16 cellular contexts compared by ENCODE assay signal in the genomic region with DNA sequence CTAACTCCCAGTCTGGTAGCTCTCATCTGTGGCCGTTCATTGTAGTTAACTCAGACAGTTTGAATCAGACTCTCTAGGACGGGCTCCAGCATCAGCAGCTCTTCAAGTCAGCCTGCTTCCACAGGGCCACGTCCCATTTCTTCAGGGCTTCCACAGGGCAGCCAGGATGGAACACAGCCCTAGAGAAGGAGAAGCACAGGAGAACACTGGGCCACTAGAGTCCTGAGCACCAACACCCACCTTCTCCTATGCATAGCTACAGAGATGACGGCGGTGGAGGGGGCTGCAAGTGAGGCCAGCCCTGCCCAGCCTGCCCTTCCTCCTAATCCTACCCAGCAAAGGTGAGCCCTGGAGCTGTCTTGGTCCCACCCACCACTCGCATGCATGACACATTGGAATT. TPM values are rescaled to one million over a fixed set of nuclear protein-coding genes. Genes with fewer than 3 reads are reported as not detected.
DNase-seq lines count a peak whose midpoint lies in the region; ATAC-seq and TF ChIP-seq lines count a peak whose summit lies in the region.
"Had no signal": no experiment of that assay in that cellular context is flagged by ENCODE, and none has a peak within 500 bp of the region (broad histone marks: within the 10 kb centered on the region; RNA-seq: fewer than 3 reads in every experiment).

No MANE protein-coding gene starts in this region.

- H2BK12ac ChIP-seq in neuronal stem cell (ENCODE audit: low read length) = peak overlapping the region; percentile 80

- H3K4me3 ChIP-seq in right atrium auricular region (no peak overlapping the region), neuronal stem cell (ENCODE audit: low read length in 2 of 2) (no peak overlapping the region)
- H3K4me3 ChIP-seq: A549, BLaER1 had no signal

- H3K4ac ChIP-seq in neuronal stem cell (ENCODE audit: low read length) = no peak overlapping the region

- no peaks in the 10 kb centered on the region for H3K36me3 ChIP-seq in right atrium auricular region
- no peaks in the 10 kb centered on the region for H3K36me3 ChIP-seq in neuronal stem cell (replicated peaks in 1 of 2; ENCODE audit: control insufficient read depth in 2 of 2, insufficient read depth in 2 of 2, low read length in 2 of 2)
- H3K36me3 ChIP-seq: BLaER1 had no signal

- DNase-seq in right atrium auricular region (ENCODE audit: low spot score) (peak; percentile 43), Right ventricle myocardium inferior (ENCODE audit: missing footprints) (no peak), HEK293T (ENCODE audit: extremely low spot score) (peak; percentile 2), neuronal stem cell (ENCODE audit: low spot score) (no peak), head of caudate nucleus (no peak)
- DNase-seq: AML-193; Calu3; CD8-positive, alpha-beta memory T cell; DMS 273 treated with DMSO at 0.1 percent for 48 hours; DMS79; KBM-7 had no signal

- H3K9ac ChIP-seq in neuronal stem cell (ENCODE audit: low read depth, low read length, poor library complexity) = no peak overlapping the region
- H3K9ac ChIP-seq: BLaER1 had no signal

- no peak overlapping the region for H3K27ac ChIP-seq in right atrium auricular region
- no peak overlapping the region for H3K27ac ChIP-seq in neuronal stem cell (replicated peaks; ENCODE audit: low read length)
- H3K27ac ChIP-seq: A549, BLaER1 had no signal

- no peaks in the 10 kb centered on the region for H3K79me1 ChIP-seq in neuronal stem cell (ENCODE audit: low read depth, low read length)

- H2BK5ac ChIP-seq in neuronal stem cell (ENCODE audit: low read length) = peak overlapping the region; percentile 43

- H3K9me3 ChIP-seq in right atrium auricular region = no peaks in the 10 kb centered on the region
- no peaks in the 10 kb centered on the region for H3K9me3 ChIP-seq in neuronal stem cell (replicated peaks in 1 of 2; ENCODE audit: control insufficient read depth in 2 of 2, insufficient read depth in 1 of 2, low read depth in 1 of 2, low read length in 2 of 2)
- H3K9me3 ChIP-seq: A549, BLaER1 had no signal

- no peak overlapping the region for H3K4me2 ChIP-seq in neuronal stem cell (ENCODE audit: insufficient read depth, low read length, poor library complexity, severe bottlenecking)
- H3K4me2 ChIP-seq: A549, BLaER1 had no signal

- no peak overlapping the region for H3K14ac ChIP-seq in neuronal stem cell (ENCODE audit: low read length)

- no peak overlapping the region for H4K8ac ChIP-seq in neuronal stem cell (ENCODE audit: low read depth, low read length)

- peak overlapping the region; percentile 70 for H2AK5ac ChIP-seq in neuronal stem cell (ENCODE audit: low read depth, low read length)

- H4K91ac ChIP-seq in neuronal stem cell (ENCODE audit: low read depth, low read length, poor library complexity) = peak overlapping the region; percentile 27

- no CpG with 5 or more reads among the region's 6 CpGs for WGBS in neuronal stem cell (ENCODE audit: extremely low coverage in 2 of 2, insufficient read length in 2 of 2, insufficient replicate concordance in 1 of 2), 2 donors

- peak overlapping the region; percentile 68 for H3K18ac ChIP-seq in neuronal stem cell (ENCODE audit: low read length)

- CTCF ChIA-PET in HEK293T (lab: Yijun Ruan, JAX) = no interaction called here

- H3K23ac ChIP-seq in neuronal stem cell (ENCODE audit: low read depth, low read length, poor library complexity) = peak overlapping the region; percentile 62

- peaks cover 0 to 8% of the 10 kb centered on the region in 2 donors for H3K4me1 ChIP-seq in right atrium auricular region
- H3K4me1 ChIP-seq in neuronal stem cell (ENCODE audit: control insufficient read depth in 2 of 2, insufficient read depth in 1 of 2, low read depth in 1 of 2, low read length in 2 of 2) = peaks cover 15% of the 10 kb centered on the region in 2 donors

- H2AFZ ChIP-seq in neuronal stem cell (ENCODE audit: low read length) = no peak overlapping the region

- H2BK120ac ChIP-seq in neuronal stem cell (ENCODE audit: low read depth, low read length) = no peak overlapping the region

- ATAC-seq in Right ventricle myocardium inferior = no peak
- ATAC-seq in HG02798 (IDR thresholded peaks at IDR 0.05; ENCODE audit: poor library complexity, unreplicated experiment) = no peak
- ATAC-seq in GM21526 (IDR thresholded peaks at IDR 0.05; ENCODE audit: low FRiP score, unreplicated experiment) = no peak
- ATAC-seq: A549, HCT116 had no signal

- H3K27me3 ChIP-seq in right atrium auricular region = no peaks in the 10 kb centered on the region
- peaks cover 0 to 23% (median 0%) of the 10 kb centered on the region in 3 experiments for H3K27me3 ChIP-seq in neuronal stem cell (ENCODE audit: control insufficient read depth in 3 of 3, insufficient read depth in 3 of 3, low read depth in 1 of 3, low read length in 3 of 3)
- H3K27me3 ChIP-seq: BLaER1 had no signal

- H2BK15ac ChIP-seq in neuronal stem cell (ENCODE audit: low read length) = peak overlapping the region; percentile 70

- intact Hi-C loops in Right ventricle myocardium inferior (cut with DNase I) (loop anchor here (5.0 kb wide), 1 partner anchor 38 kb away; no protein-coding TSS in a partner anchor), head of caudate nucleus (cut with DNase I) (loop anchor here (5.0 kb wide), 1 partner anchor 62 kb away; a partner anchor contains a TSS)

- POLR2A ChIA-PET in HEK293T (lab: Yijun Ruan, JAX) = interaction anchor here (1.8 kb wide), 1 partner anchor 63 kb away, joined by 8 read pairs; a partner anchor contains a TSS

- TF ChIP-seq CTCF in right atrium auricular region (IDR thresholded peaks at IDR 0.05) = no peak

TF ChIP-seq in HEK293T, 16 proteins besides CTCF, POLR2A, EP300 and RAD21:
- no peak for TF ChIP-seq ARNT (IDR thresholded peaks at IDR 0.05)
- no peak for TF ChIP-seq CTBP1 (IDR thresholded peaks at IDR 0.05; ENCODE audit: borderline replicate concordance)
- TF ChIP-seq SUZ12 (IDR thresholded peaks at IDR 0.05) = no peak
- TF ChIP-seq, protein P1, sequence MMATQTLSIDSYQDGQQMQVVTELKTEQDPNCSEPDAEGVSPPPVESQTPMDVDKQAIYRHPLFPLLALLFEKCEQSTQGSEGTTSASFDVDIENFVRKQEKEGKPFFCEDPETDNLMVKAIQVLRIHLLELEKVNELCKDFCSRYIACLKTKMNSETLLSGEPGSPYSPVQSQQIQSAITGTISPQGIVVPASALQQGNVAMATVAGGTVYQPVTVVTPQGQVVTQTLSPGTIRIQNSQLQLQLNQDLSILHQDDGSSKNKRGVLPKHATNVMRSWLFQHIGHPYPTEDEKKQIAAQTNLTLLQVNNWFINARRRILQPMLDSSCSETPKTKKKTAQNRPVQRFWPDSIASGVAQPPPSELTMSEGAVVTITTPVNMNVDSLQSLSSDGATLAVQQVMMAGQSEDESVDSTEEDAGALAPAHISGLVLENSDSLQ (IDR thresholded peaks at IDR 0.05) = no peak
- no peak for TF ChIP-seq SP1 (IDR thresholded peaks at IDR 0.05)

RNA-seq across cellular contexts. Expression of a gene that starts 10.2 kb away (rescaled TPM):
- total RNA-seq in right atrium auricular region = 10 to 100 TPM; 26.7 to 38.0 TPM
- 63.8 TPM for total RNA-seq in Right ventricle myocardium inferior
- polyA plus RNA-seq in neuronal stem cell (2013, experiment 1 of 2) = 16.7 TPM
- polyA plus RNA-seq in neuronal stem cell (2013, experiment 2 of 2) = 16.5 TPM

RNA-seq across cellular contexts. Expression of a gene that starts 26.4 kb away (rescaled TPM):
- 1 to 10 TPM in 1 of 2 donors, under 1 TPM in 1; 0.78 to 1.7 TPM for total RNA-seq in right atrium auricular region
- 0.54 TPM for total RNA-seq in Right ventricle myocardium inferior
- polyA plus RNA-seq in neuronal stem cell (2013, experiment 1 of 2) = 0.33 TPM
- polyA plus RNA-seq in neuronal stem cell (2013, experiment 2 of 2) = 0.35 TPM
- total RNA-seq: Calu3 had no signal
- polyA plus RNA-seq: A549 had no signal

Comparison
In these comparisons a context has a peak if more than half of its experiments do, and no peak if none do; other contexts are left out.
1. DNase-seq: peak in right atrium auricular region (single experiment) and HEK293T (single experiment); none in Right ventricle myocardium inferior (single experiment), neuronal stem cell (single experiment) and head of caudate nucleus (0 of 42).